In genomic region chr2:233793465-233794127, GRCh38 we compare ENCODE assay signal across 34 cellular contexts. TPM values are rescaled to one million over a fixed set of nuclear protein-coding genes. Genes with fewer than 3 reads are reported as not detected.
A peak's percentile ranks its signal among the peaks of the same experiment; 100 is the strongest.
DNase-seq lines count a peak whose midpoint lies in the region; FAIRE-seq and TF ChIP-seq lines count a peak whose summit lies in the region.
"Had no signal": no experiment of that assay in that cellular context is flagged by ENCODE, and none has a peak within 500 bp of the region (broad histone marks: within the 10 kb centered on the region; RNA-seq: fewer than 3 reads in every experiment).

No MANE protein-coding gene starts in this region.

- 40 to 67% (median 44%) methylated on average over 18 of the region's 18 CpGs for WGBS in small intestine, 3 donors

- no peak overlapping the region for H3K27ac ChIP-seq in kidney (ENCODE audit: low read depth in 2 of 2, low read length in 2 of 2)
- no peak overlapping the region for H3K27ac ChIP-seq in small intestine (ENCODE audit: low read depth in 1 of 2, low read length in 1 of 2)
- no peak overlapping the region for H3K27ac ChIP-seq in effector memory CD4-positive, alpha-beta T cell (ENCODE audit: insufficient read depth, low read length, poor library complexity, severe bottlenecking)
- H3K27ac ChIP-seq: epithelial cell of prostate, neutrophil, Peyer's patch, prostate gland had no signal

- FAIRE-seq in kidney (lab: Jason Lieb, UNC) = no peak
- no peak for FAIRE-seq in small intestine (lab: Jason Lieb, UNC)
- no peak for FAIRE-seq in GM12891 (lab: Jason Lieb, UNC)
- FAIRE-seq: K562 had no signal

- no peak for TF ChIP-seq CTCF in kidney (IDR thresholded peaks at IDR 0.05; ENCODE audit: borderline replicate concordance, extremely low read depth, insufficient read depth)

- H3K9me3 ChIP-seq in kidney (ENCODE audit: control insufficient read depth in 1 of 2, low read length in 2 of 2) (no peaks in the 10 kb centered on the region), small intestine (ENCODE audit: control insufficient read depth, low read depth) (no peaks in the 10 kb centered on the region)
- H3K9me3 ChIP-seq in effector memory CD4-positive, alpha-beta T cell (ENCODE audit: control insufficient read depth, low read length) = no peaks in the 10 kb centered on the region
- H3K9me3 ChIP-seq: Caco-2, neutrophil, Peyer's patch, prostate gland had no signal

- H3K4me3 ChIP-seq in kidney (ENCODE audit: low read length in 2 of 2) (no peak overlapping the region), small intestine (ENCODE audit: low read depth in 1 of 2, low read length in 2 of 2) (no peak overlapping the region)
- H3K4me3 ChIP-seq in effector memory CD4-positive, alpha-beta T cell (ENCODE audit: insufficient read depth, low read depth, low read length, poor library complexity, severe bottlenecking) = no peak overlapping the region
- H3K4me3 ChIP-seq: K562, Peyer's patch, prostate gland had no signal

- no peaks in the 10 kb centered on the region for H3K27me3 ChIP-seq in small intestine (ENCODE audit: control insufficient read depth in 2 of 2, insufficient read depth in 2 of 2, low read length in 2 of 2)
- H3K27me3 ChIP-seq in effector memory CD4-positive, alpha-beta T cell (replicated peaks; ENCODE audit: control insufficient read depth, insufficient read depth, low read length, poor library complexity, severe bottlenecking) = no peaks in the 10 kb centered on the region
- H3K27me3 ChIP-seq: neutrophil, Peyer's patch had no signal

- H3K36me3 ChIP-seq in kidney (ENCODE audit: control insufficient read depth in 1 of 2, insufficient read depth in 2 of 2, low read length in 2 of 2) (no peaks in the 10 kb centered on the region), small intestine (ENCODE audit: control insufficient read depth in 2 of 2, insufficient read depth in 2 of 2, low read length in 2 of 2) (no peaks in the 10 kb centered on the region)
- no peaks in the 10 kb centered on the region for H3K36me3 ChIP-seq in effector memory CD4-positive, alpha-beta T cell (ENCODE audit: control insufficient read depth, insufficient read depth, low read length)
- H3K36me3 ChIP-seq: neutrophil, Peyer's patch, prostate gland had no signal

- DNase-seq in NCI-H1417 (lab: John Stamatoyannopoulos, UW) = peak; percentile 2 to 59 (median 13)
- no peak for DNase-seq in NCI-H1417 treated with DMSO at 0.1 percent for 48 hours (lab: John Stamatoyannopoulos, UW)
- peak; percentile 4 for DNase-seq in M059J (ENCODE audit: low read depth)
- DNase-seq in kidney = peak; percentile 40
- DNase-seq in small intestine = peak; percentile 11
- DNase-seq in effector memory CD4-positive, alpha-beta T cell = no peak
- DNase-seq in pons (ENCODE audit: low spot score) = no peak
- DNase-seq in GM12891 (ENCODE audit: insufficient read length, low spot score) = no peak
- DNase-seq: 8988T; activated CD4-positive, alpha-beta T cell treated with anti-CD3 and anti-CD28 coated beads for 1 hour; activated CD8-positive, alpha-beta T cell treated with anti-CD3 and anti-CD28 coated beads for 36 hours; activated naive CD8-positive, alpha-beta T cell treated with anti-CD3 and anti-CD28 coated beads for 36 hours; anterior cingulate cortex; C1 segment of cervical spinal cord; Caco-2; DND-41; GF-D8; HFFc6; NCI-H1092 treated with DMSO at 0.1 percent for 48 hours; NCI-H187 treated with DMSO at 0.1 percent for 48 hours; NCI-H524 treated with DMSO at 0.1 percent for 48 hours; Peyer's patch; SHP77 treated with DMSO at 0.1 percent for 48 hours; stimulated activated CD4-positive, alpha-beta T cell treated with anti-CD3 and anti-CD28 coated beads, Interleukin-4, amount 100 ng/mL, for 24 hours; trophoblast cell had no signal

- intact Hi-C loops in kidney (cut with DNase I) = no loop called here

- H3K4me1 ChIP-seq in kidney (ENCODE audit: control insufficient read depth in 1 of 2, insufficient read depth in 1 of 2, low read depth in 1 of 2, low read length in 2 of 2) (no peaks in the 10 kb centered on the region), small intestine (ENCODE audit: control insufficient read depth in 2 of 2, insufficient read depth in 1 of 2, low read depth in 1 of 2, low read length in 1 of 2) (no peaks in the 10 kb centered on the region)
- no peaks in the 10 kb centered on the region for H3K4me1 ChIP-seq in effector memory CD4-positive, alpha-beta T cell (ENCODE audit: control insufficient read depth, insufficient read depth, low read length, poor library complexity, severe bottlenecking)
- H3K4me1 ChIP-seq: Caco-2, Peyer's patch, prostate gland had no signal

- TF ChIP-seq POLR2A in GM12891 (IDR thresholded peaks at IDR 0.05; ENCODE audit: low read depth, low read length) = no peak

- no peak overlapping the region for H3K9ac ChIP-seq in kidney (ENCODE audit: low read length in 2 of 2)

TF ChIP-seq in GM12891, 5 proteins besides CTCF, POLR2A, EP300 and RAD21:
- TF ChIP-seq TAF1 (IDR thresholded peaks at IDR 0.05; ENCODE audit: low read depth, low read length) (no peak), SPI1 (IDR thresholded peaks at IDR 0.05; ENCODE audit: low read depth, low read length) (no peak), PAX5 (IDR thresholded peaks at IDR 0.05; ENCODE audit: insufficient read depth, low read length, severe bottlenecking) (no peak), POLR2AphosphoS5 (IDR thresholded peaks at IDR 0.05; ENCODE audit: low read depth, low read length) (no peak), POU2F2 (IDR thresholded peaks at IDR 0.05; ENCODE audit: low read depth, low read length) (no peak)

RNA-seq across cellular contexts. Expression of gene MROH2A, which starts 15.5 kb away (rescaled TPM):
- total RNA-seq in M059J (2014; rRNA removed; shearing (Covaris generic)) = not detected in 2 replicates
- total RNA-seq in kidney = not detected
- 1.8 TPM for polyA plus RNA-seq in kidney (ENCODE audit: insufficient read depth, low read depth, low replicate concordance)
- 1 to 10 TPM in 1 of 3 donors, under 1 TPM in 2; 0.19 to 1.6 (median 0.54) TPM for polyA plus RNA-seq in small intestine
- not detected for polyA plus RNA-seq in GM12891 (2012; ENCODE audit: low read depth, missing spikeins)
- total RNA-seq: activated CD8-positive, alpha-beta T cell treated with anti-CD3 and anti-CD28 coated beads for 36 hours; activated naive CD8-positive, alpha-beta T cell treated with anti-CD3 and anti-CD28 coated beads for 36 hours; activated T-helper 2 cell treated with anti-CD3 and anti-CD28 coated beads, Interferon-gamma antibody, Interleukin-2, Interleukin-4, amounts not matched to agents 10 μg/mL and 5 μg/mL and 100 μg/mL, durations not matched to agents 14 hours and 24 hours and 36 hours; Caco-2; HFFc6; HT1080; K562; mesothelial cell of epicardium; sciatic nerve; T-helper 2 cell treated with Interferon-gamma antibody and Interleukin-4, amounts not matched to agents 100 ng/mL and 5 ng/mL, for 36 hours had no signal

RNA-seq across cellular contexts. Expression of gene UGT1A1, which starts 33.5 kb away (rescaled TPM):
- not detected in 2 replicates for total RNA-seq in M059J (2014; rRNA removed; shearing (Covaris generic))
- total RNA-seq in kidney = 1.4 TPM
- 3.6 TPM for polyA plus RNA-seq in kidney (ENCODE audit: insufficient read depth, low read depth, low replicate concordance)
- polyA plus RNA-seq in small intestine = 10 to 100 TPM; 25.9 to 78.9 (median 30.0) TPM
- polyA plus RNA-seq in GM12891 (2012; ENCODE audit: low read depth, missing spikeins) = not detected
- total RNA-seq: activated CD8-positive, alpha-beta T cell treated with anti-CD3 and anti-CD28 coated beads for 36 hours; activated naive CD8-positive, alpha-beta T cell treated with anti-CD3 and anti-CD28 coated beads for 36 hours; activated T-helper 2 cell treated with anti-CD3 and anti-CD28 coated beads, Interferon-gamma antibody, Interleukin-2, Interleukin-4, amounts not matched to agents 10 μg/mL and 5 μg/mL and 100 μg/mL, durations not matched to agents 14 hours and 24 hours and 36 hours; HFFc6; HT1080; K562; mesothelial cell of epicardium; sciatic nerve; T-helper 2 cell treated with Interferon-gamma antibody and Interleukin-4, amounts not matched to agents 100 ng/mL and 5 ng/mL, for 36 hours had no signal
- polyA plus RNA-seq: K562 had no signal

Comparison
In these comparisons a context has a peak if more than half of its experiments do, and no peak if none do; other contexts are left out.
1. DNase-seq: peak in NCI-H1417 (3 of 3), M059J (single experiment), kidney (single experiment) and small intestine (single experiment); none in NCI-H1417 treated with DMSO at 0.1 percent for 48 hours (single experiment), effector memory CD4-positive, alpha-beta T cell (0 of 3), pons (single experiment) and GM12891 (single experiment).